In the genomic region with DNA sequence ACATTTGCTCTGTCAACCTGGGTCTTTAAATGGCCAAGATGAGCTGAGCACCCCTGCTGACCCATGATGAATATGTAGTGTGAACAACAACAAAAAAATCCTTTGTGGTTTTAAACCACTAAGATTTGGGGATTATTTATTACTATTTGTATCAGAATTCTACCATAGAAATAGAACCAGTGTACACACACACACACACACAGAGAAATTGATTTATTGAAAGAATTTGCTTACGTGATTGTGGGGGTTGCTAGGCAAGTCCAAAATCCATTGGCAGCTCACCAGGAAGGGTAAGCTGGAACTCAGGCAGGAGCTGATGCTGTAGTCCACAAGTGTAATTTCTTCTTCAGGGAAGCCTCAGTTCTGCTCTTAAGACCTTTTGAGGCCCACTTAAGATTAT, we compare ENCODE assay signal across 28 cellular contexts.
"Had no signal": no experiment of that assay in that cellular context is flagged by ENCODE, and none has a peak within 500 bp of the region (broad histone marks: within the 10 kb centered on the region; RNA-seq: fewer than 3 reads in every experiment).

No MANE protein-coding gene starts in this region.

- H3K4me2 ChIP-seq: neural progenitor cell had no signal

- H3K9me3 Mint-ChIP-seq: activated B cell treated with CpG ODN at 0.5 μM for 24 hours; activated naive CD4-positive, alpha-beta T cell treated with anti-CD3 and anti-CD28 coated beads, Interleukin-2, amount 10 ng/mL, durations not matched to agents 7 days and 5 days; activated naive CD8-positive, alpha-beta T cell treated with anti-CD3 and anti-CD28 coated beads, Interleukin-2, amount 50 U/mL, for 24 hours; activated T-cell treated with anti-CD3 and anti-CD28 coated beads, Interleukin-2, amount 50 U/mL, for 4 hours; endodermal cell; neural progenitor cell; T-helper 1 cell treated with Interleukin-12 subunit alpha and Interleukin-12 subunit beta and Interleukin-4 antibody, amounts not matched to agents 30 μg/mL and 1 μg/mL, for 36 hours; type B pancreatic cell had no signal

- H3K4me1 ChIP-seq: breast epithelium, esophagus squamous epithelium, sigmoid colon, testis, vagina had no signal

- DNase-seq: activated B cell treated with CpG ODN at 0.5 μM for 24 hours; activated CD4-positive, alpha-beta T cell treated with anti-CD3 and anti-CD28 coated beads for 36 hours; activated CD4-positive, alpha-beta T cell treated with anti-CD3 and anti-CD28 coated beads, Interleukin-2, amount 50 U/mL, for 4 hours; activated CD8-positive, alpha-beta memory T cell treated with anti-CD3 and anti-CD28 coated beads for 24 hours; activated CD8-positive, alpha-beta memory T cell treated with anti-CD3 and anti-CD28 coated beads, Interleukin-2, amount 50 U/mL, for 48 hours; activated naive CD4-positive, alpha-beta T cell treated with anti-CD3 and anti-CD28 coated beads, Interleukin-2, amount 10 ng/mL, durations not matched to agents 7 days and 5 days; activated naive CD8-positive, alpha-beta T cell treated with anti-CD3 and anti-CD28 coated beads, Interleukin-2, amount 50 U/mL, for 24 hours; activated T-cell treated with anti-CD3 and anti-CD28 coated beads, Interleukin-2, amount 50 U/mL, for 4 hours; anterior cingulate cortex; cortex of kidney; endodermal cell; esophagus squamous epithelium; foreskin fibroblast; kidney; naive thymus-derived CD8-positive, alpha-beta T cell; posterior cingulate gyrus; sigmoid colon; stimulated activated CD4-positive, alpha-beta T cell treated with anti-CD3 and anti-CD28 coated beads, Interleukin-4, amount 100 ng/mL, for 1 hour; stimulated activated naive CD4-positive, alpha-beta T cell; T1000; testis had no signal

- H3K27me3 ChIP-seq: breast epithelium, esophagus squamous epithelium, neural progenitor cell, sigmoid colon, testis, vagina had no signal

- H3K9me3 ChIP-seq: breast epithelium, esophagus squamous epithelium, sigmoid colon, testis, vagina had no signal

- H3K36me3 Mint-ChIP-seq: activated naive CD4-positive, alpha-beta T cell treated with anti-CD3 and anti-CD28 coated beads, Interleukin-2, amount 10 ng/mL, durations not matched to agents 7 days and 5 days; naive thymus-derived CD8-positive, alpha-beta T cell; neural progenitor cell; type B pancreatic cell had no signal

- H3K36me3 ChIP-seq: breast epithelium, esophagus squamous epithelium, neural progenitor cell, sigmoid colon, vagina had no signal

- ATAC-seq: activated CD4-positive, alpha-beta T cell treated with anti-CD3 and anti-CD28 coated beads for 36 hours; activated naive CD8-positive, alpha-beta T cell treated with anti-CD3 and anti-CD28 coated beads, Interleukin-2, amount 50 U/mL, for 24 hours; activated T-cell treated with anti-CD3 and anti-CD28 coated beads, Interleukin-2, amount 50 U/mL, for 4 hours; left lobe of liver; naive thymus-derived CD8-positive, alpha-beta T cell had no signal

- H3K9ac ChIP-seq: neural progenitor cell had no signal

- H3K4me3 ChIP-seq: breast epithelium, esophagus squamous epithelium, lung, neural progenitor cell, sigmoid colon, testis, vagina had no signal

- H3K27ac ChIP-seq: breast epithelium, esophagus squamous epithelium, neural progenitor cell, sigmoid colon, testis, vagina had no signal

- H2AFZ ChIP-seq: neural progenitor cell had no signal

- H3K27ac Mint-ChIP-seq: activated B cell treated with CpG ODN at 0.5 μM for 24 hours; activated CD4-positive, alpha-beta T cell treated with anti-CD3 and anti-CD28 coated beads for 36 hours; activated naive CD4-positive, alpha-beta T cell treated with anti-CD3 and anti-CD28 coated beads, Interleukin-2, amount 10 ng/mL, durations not matched to agents 7 days and 5 days; activated naive CD8-positive, alpha-beta T cell treated with anti-CD3 and anti-CD28 coated beads, Interleukin-2, amount 50 U/mL, for 24 hours; endodermal cell; naive thymus-derived CD8-positive, alpha-beta T cell; neural progenitor cell; T-helper 1 cell treated with Interleukin-12 subunit alpha and Interleukin-12 subunit beta and Interleukin-4 antibody, amounts not matched to agents 30 μg/mL and 1 μg/mL, for 36 hours; type B pancreatic cell had no signal
